8 cellular contexts compared by ENCODE assay signal in genomic region chr6:26054937-26055669, GRCh38.
DNase-seq lines count a peak whose midpoint lies in the region; ATAC-seq, FAIRE-seq and TF ChIP-seq lines count a peak whose summit lies in the region.

No MANE protein-coding gene starts in this region.

- H3K4me3 ChIP-seq in DND-41 (ENCODE audit: low read depth in 1 of 2, low read length in 2 of 2) (peak overlapping the region; percentile 62 to 71), fibroblast of pulmonary artery (replicated peaks; ENCODE audit: low read depth, low read length) (peak overlapping the region; percentile 85), stomach smooth muscle (ENCODE audit: low read length in 2 of 2) (peak overlapping the region; percentile 73 to 91)

- peak overlapping the region; percentile 86 to 95 (median 93) for H3K4me3 Mint-ChIP-seq in nephron

- peak overlapping the region; percentile 99 for H3K27ac ChIP-seq in DND-41 (ENCODE audit: low read length)
- peak overlapping the region; percentile 99 for H3K27ac ChIP-seq in KOPT-K1 (ENCODE audit: low read depth, low read length, poor library complexity, severe bottlenecking)
- H3K27ac ChIP-seq in stomach smooth muscle (ENCODE audit: low read length) = peak overlapping the region; percentile 98

- DNase-seq in DND-41 = peak; percentile 95
- peak; percentile 91 for DNase-seq in RCC 7860 (ENCODE audit: low spot score)
- DNase-seq in activated T-helper 9 cell treated with anti-CD3 and anti-CD28 coated beads, Interleukin-2, amount 50 U/mL, for 16 hours (ENCODE audit: low read depth) = peak; percentile 69
- DNase-seq in fibroblast of pulmonary artery (ENCODE audit: low read depth) = peak; percentile 96

- 0 out of 2 replicates have a peak overlapping the region, but pooled peaks have one; percentile 2 for H2AFZ ChIP-seq in DND-41 (ENCODE audit: low read depth, low read length)

- no peaks in the 10 kb centered on the region for H4K20me1 ChIP-seq in DND-41 (ENCODE audit: insufficient read depth, low read length)

- no peaks in the 10 kb centered on the region for H3K36me3 ChIP-seq in DND-41 (ENCODE audit: insufficient read depth, low read length)
- H3K36me3 ChIP-seq in KOPT-K1 (ENCODE audit: insufficient read depth, low read length) = no peaks in the 10 kb centered on the region
- no peaks in the 10 kb centered on the region for H3K36me3 ChIP-seq in stomach smooth muscle (ENCODE audit: control insufficient read depth in 2 of 2, insufficient read depth in 2 of 2, low read length in 2 of 2)

- H3K9ac ChIP-seq in DND-41 (ENCODE audit: low read depth, low read length) = peak overlapping the region; percentile 95
- peak overlapping the region; percentile 60 to 96 for H3K9ac ChIP-seq in stomach smooth muscle (ENCODE audit: low read length in 2 of 2)

- peak overlapping the region; percentile 96 to 99 (median 99) for H3K27ac Mint-ChIP-seq in nephron

- peak; percentile 71 for ATAC-seq in DND-41 (ENCODE audit: insufficient read depth, low read depth)
- ATAC-seq in GM21786 (IDR thresholded peaks at IDR 0.05; ENCODE audit: unreplicated experiment) = peak; percentile 54

- TF ChIP-seq CTCF in DND-41 (IDR thresholded peaks at IDR 0.05; ENCODE audit: borderline replicate concordance, extremely low read depth, low read length, poor library complexity, severe bottlenecking) = peak; percentile 19
- no peak for TF ChIP-seq CTCF in fibroblast of pulmonary artery (IDR thresholded peaks at IDR 0.05; ENCODE audit: low read length, missing control alignments)
- TF ChIP-seq CTCF in nephron (IDR thresholded peaks at IDR 0.05; ENCODE audit: unreplicated experiment in 3 of 3) = no peak

- peak overlapping the region; percentile 68 for H3K4me2 ChIP-seq in DND-41 (ENCODE audit: insufficient read depth, low read length)

- H3K27me3 ChIP-seq in DND-41 (ENCODE audit: insufficient read depth, low read length, poor library complexity) = no peaks in the 10 kb centered on the region
- no peaks in the 10 kb centered on the region for H3K27me3 ChIP-seq in stomach smooth muscle (ENCODE audit: control insufficient read depth in 1 of 2, insufficient read depth in 2 of 2, low read length in 2 of 2)

- no peaks in the 10 kb centered on the region for H3K36me3 Mint-ChIP-seq in nephron (ENCODE audit: low read depth)

- no peaks in the 10 kb centered on the region for H3K27me3 Mint-ChIP-seq in nephron (ENCODE audit: low read depth)

- no peaks in the 10 kb centered on the region for H3K9me3 Mint-ChIP-seq in nephron

- H3K9me3 ChIP-seq in DND-41 (ENCODE audit: insufficient read depth, low read length, severe bottlenecking) (no peaks in the 10 kb centered on the region), KOPT-K1 (ENCODE audit: insufficient read depth, low read length, poor library complexity, severe bottlenecking) (no peaks in the 10 kb centered on the region), stomach smooth muscle (ENCODE audit: control insufficient read depth in 2 of 2, low read length in 2 of 2) (no peaks in the 10 kb centered on the region)

- H3K79me2 ChIP-seq in DND-41 (ENCODE audit: insufficient read depth, low read length) = peaks cover 23% of the 10 kb centered on the region

- H3K4me1 ChIP-seq in DND-41 (ENCODE audit: insufficient read depth, low read length) (peaks cover 52% of the 10 kb centered on the region), stomach smooth muscle (ENCODE audit: control insufficient read depth, insufficient read depth, low read length) (peaks cover 5% of the 10 kb centered on the region)

- FAIRE-seq in RCC 7860 (lab: Jason Lieb, UNC) = peak; percentile 64

- H3K4me1 Mint-ChIP-seq in nephron = peaks cover 10% of the 10 kb centered on the region

Comparison
In these comparisons a context has a peak if more than half of its experiments do, and no peak if none do; other contexts are left out.
1. Peak in every context shown above with its lines: DNase-seq, ATAC-seq, H3K4me3 ChIP-seq and H3K27ac ChIP-seq.